In genomic region chr6:33247977-33248642, GRCh38 we compare ENCODE assay signal across 8 cellular contexts. TPM values are rescaled to one million over a fixed set of nuclear protein-coding genes. Genes with fewer than 3 reads are reported as not detected.
A peak's percentile ranks its signal among the peaks of the same experiment; 100 is the strongest.
DNase-seq lines count a peak whose midpoint lies in the region; ATAC-seq, FAIRE-seq and TF ChIP-seq lines count a peak whose summit lies in the region.

No MANE protein-coding gene starts in this region.

- ATAC-seq in A549 (peak; percentile 65 to 82), GM18907 (IDR thresholded peaks at IDR 0.05; ENCODE audit: unreplicated experiment) (peak; percentile 42)

- H3K9me3 ChIP-seq in A549, result no peaks in the 10 kb centered on the region
- no peaks in the 10 kb centered on the region for H3K9me3 ChIP-seq in HUES48 (ENCODE audit: control insufficient read depth, insufficient read depth, low read length)

- peaks cover 6% of the 10 kb centered on the region for H3K36me3 ChIP-seq in HUES48 (ENCODE audit: control insufficient read depth, insufficient read depth, low read length)

- H3K4me1 ChIP-seq in A549, result peaks cover 11% of the 10 kb centered on the region
- H3K4me1 ChIP-seq in HUES48 (ENCODE audit: control insufficient read depth, insufficient read depth, low read length), result peaks cover 5% of the 10 kb centered on the region

- 17% methylated on average over 20 of the region's 28 CpGs for WGBS in A549 (ENCODE audit: missing lambda C conversion rate)

- H3K27ac ChIP-seq in A549, result peak overlapping the region; percentile 64 to 91
- H3K27ac ChIP-seq in HUES48 (ENCODE audit: low read depth, low read length), result peak overlapping the region; percentile 36

- DNase-seq in A549 (ENCODE audit: low read depth in 1 of 2, low spot score in 1 of 2) (peak; percentile 44 to 79), NOMO-1 (lab: John Stamatoyannopoulos, UW; ENCODE audit: unreplicated experiment in 2 of 2) (peak; percentile 41 to 76), lung microvascular endothelial cell (ENCODE audit: low read depth in 2 of 2) (peak; percentile 86 to 88)
- peak; percentile 84 to 85 for DNase-seq in activated CD8-positive, alpha-beta memory T cell treated with anti-CD3 and anti-CD28 coated beads for 4 hours (ENCODE audit: low read depth in 2 of 2)
- DNase-seq in effector CD8-positive, alpha-beta T cell (lab: John Stamatoyannopoulos, UW), result peak; percentile 85
- DNase-seq in stimulated activated CD4-positive, alpha-beta T cell treated with anti-CD3 and anti-CD28 coated beads, TNF-alpha, amount 100 ng/mL, for 24 hours (ENCODE audit: low read depth in 3 of 3), result peak; percentile 83 to 93 (median 85)

- FAIRE-seq in A549 (lab: Jason Lieb, UNC), result no peak

- TF ChIP-seq POLR2A in A549 (IDR thresholded peaks at IDR 0.05; ENCODE audit: low read length), result no peak

- H3K9ac ChIP-seq in HUES48 (ENCODE audit: low read depth, low read length), result no peak overlapping the region

- peak overlapping the region; percentile 90 for H3K4me2 ChIP-seq in A549

- CTCF ChIA-PET in A549 (lab: Yijun Ruan, JAX), result interaction anchor here (0.6 to 3.7 kb wide), 54 partner anchors 9 to 362 kb away, joined by 3 to 39 read pairs (median 5); partner anchors contain the start of genes B3GALT4, HLA-DMA, HLA-DOA and HLA-DPA1

- POLR2A ChIA-PET in A549 (lab: Yijun Ruan, JAX), result interaction anchor here (0.6 to 2.7 kb wide), 4 partner anchors 23 to 276 kb away, joined by 3 to 17 read pairs (median 14); partner anchors contain the start of genes RING1, RPS18, VPS52 and WDR46

- TF ChIP-seq EP300 in A549 (IDR thresholded peaks at IDR 0.05), result no peak

- TF ChIP-seq RAD21 in A549 (conservative IDR thresholded peaks at IDR 0.05 in 1 of 2, IDR thresholded peaks at IDR 0.05 in 1 of 2), result peak; percentile 89 to 90

- H3K4me3 ChIP-seq in A549 (peak overlapping the region; percentile 68), HUES48 (ENCODE audit: low read depth, low read length) (peak overlapping the region; percentile 69)

- peak; percentile 81 for TF ChIP-seq CTCF in A549 (IDR thresholded peaks at IDR 0.05)

- peaks cover 33% of the 10 kb centered on the region for H3K27me3 ChIP-seq in HUES48 (ENCODE audit: control insufficient read depth, insufficient read depth, low read length)

TF ChIP-seq in A549, 52 proteins besides CTCF, POLR2A, EP300 and RAD21:
- TF ChIP-seq NFE2L2 (conservative IDR thresholded peaks at IDR 0.05; ENCODE audit: low read length), result no peak
- TF ChIP-seq EHMT2 (IDR thresholded peaks at IDR 0.05; ENCODE audit: low read depth), result no peak
- TF ChIP-seq RNF2 (IDR thresholded peaks at IDR 0.05; ENCODE audit: borderline replicate concordance, low read depth), result no peak
- TF ChIP-seq KDM5A (IDR thresholded peaks at IDR 0.05), result peak; percentile 48; the same call in 1 of the 2 replicates
- TF ChIP-seq MYC (IDR thresholded peaks at IDR 0.05; ENCODE audit: borderline replicate concordance, low read length), result no peak
- TF ChIP-seq EHF (CRISPR knock-in tag; IDR thresholded peaks at IDR 0.05), result no peak
- TF ChIP-seq SMC3 (IDR thresholded peaks at IDR 0.05), result peak; percentile 69
- TF ChIP-seq JUN (IDR thresholded peaks at IDR 0.05), result no peak
- TF ChIP-seq REST (IDR thresholded peaks at IDR 0.05), result no peak

RNA-seq across cellular contexts. Expression of gene VPS52, which starts 23.6 kb away (rescaled TPM):
- polyA plus RNA-seq in A549 (2011; rRNA removed), result 38.9 and 44.3 TPM in 2 replicates
- polyA plus RNA-seq in A549 (2012; cell fraction: cytosol; rRNA removed), result 24.7 and 30.2 TPM in 2 replicates
- polyA plus RNA-seq in A549 (2012; cell fraction: nucleus; rRNA removed), result 88.0 and 102 TPM in 2 replicates
- 22.8 to 28.0 TPM (median 22.8 TPM) in 3 replicates for polyA plus RNA-seq in A549 (2017; fragmentation: RNase III; extraction: RNeasy Plus Mini Kit Qiagen cat#74134 plus additional on column Dnase treatment)
- 67.8 and 76.8 TPM in 2 replicates for polyA minus RNA-seq in A549 (2011; rRNA and poly(A)+ RNA removed)
- total RNA-seq in lung microvascular endothelial cell, result 20.9 and 26.6 TPM in 2 replicates

RNA-seq across cellular contexts. Expression of gene RPS18, which starts 23.8 kb away (rescaled TPM):
- 3,426 and 3,692 TPM in 2 replicates for polyA plus RNA-seq in A549 (2011; rRNA removed)
- 5,001 and 5,310 TPM in 2 replicates for polyA plus RNA-seq in A549 (2012; cell fraction: cytosol; rRNA removed)
- 1,388 and 1,717 TPM in 2 replicates for polyA plus RNA-seq in A549 (2012; cell fraction: nucleus; rRNA removed)
- polyA plus RNA-seq in A549 (2017; fragmentation: RNase III; extraction: RNeasy Plus Mini Kit Qiagen cat#74134 plus additional on column Dnase treatment), result 3,611 to 3,881 TPM (median 3,639 TPM) in 3 replicates
- polyA minus RNA-seq in A549 (2011; rRNA and poly(A)+ RNA removed), result 851 and 1,281 TPM in 2 replicates
- 4,351 and 4,512 TPM in 2 replicates for total RNA-seq in lung microvascular endothelial cell

RNA-seq across cellular contexts. Expression of gene B3GALT4, which starts 28.8 kb away (rescaled TPM):
- polyA plus RNA-seq in A549 (2011; rRNA removed) (0.54 and 0.74 TPM in 2 replicates), A549 (2017; fragmentation: RNase III; extraction: RNeasy Plus Mini Kit Qiagen cat#74134 plus additional on column Dnase treatment) (0.24 to 0.41 TPM (median 0.27 TPM) in 3 replicates)
- 0.20 and 0.45 TPM in 2 replicates for polyA plus RNA-seq in A549 (2012; cell fraction: cytosol; rRNA removed)
- polyA plus RNA-seq in A549 (2012; cell fraction: nucleus; rRNA removed), result 0.40 and 0.49 TPM in 2 replicates
- 2.0 and 2.7 TPM in 2 replicates for polyA minus RNA-seq in A549 (2011; rRNA and poly(A)+ RNA removed)
- 4.1 and 6.5 TPM in 2 replicates for total RNA-seq in lung microvascular endothelial cell

RNA-seq across cellular contexts. Expression of gene RING1, which starts 39.8 kb away (rescaled TPM):
- polyA plus RNA-seq in A549 (2011; rRNA removed) (12.7 and 14.6 TPM in 2 replicates), A549 (2017; fragmentation: RNase III; extraction: RNeasy Plus Mini Kit Qiagen cat#74134 plus additional on column Dnase treatment) (31.4 to 39.0 TPM (median 35.0 TPM) in 3 replicates)
- 25.2 and 28.3 TPM in 2 replicates for polyA plus RNA-seq in A549 (2012; cell fraction: cytosol; rRNA removed)
- polyA plus RNA-seq in A549 (2012; cell fraction: nucleus; rRNA removed), result 28.3 and 35.9 TPM in 2 replicates
- 12.6 and 14.2 TPM in 2 replicates for polyA minus RNA-seq in A549 (2011; rRNA and poly(A)+ RNA removed)
- 14.4 and 22.8 TPM in 2 replicates for total RNA-seq in lung microvascular endothelial cell

RNA-seq across cellular contexts. Expression of gene WDR46, which starts 40.9 kb away (rescaled TPM):
- polyA plus RNA-seq in A549 (2011; rRNA removed) (35.1 TPM in 2 replicates), A549 (2017; fragmentation: RNase III; extraction: RNeasy Plus Mini Kit Qiagen cat#74134 plus additional on column Dnase treatment) (88.4 to 91.2 TPM (median 89.6 TPM) in 3 replicates)
- 59.0 and 62.6 TPM in 2 replicates for polyA plus RNA-seq in A549 (2012; cell fraction: cytosol; rRNA removed)
- 95.1 and 106 TPM in 2 replicates for polyA plus RNA-seq in A549 (2012; cell fraction: nucleus; rRNA removed)
- polyA minus RNA-seq in A549 (2011; rRNA and poly(A)+ RNA removed), result 65.1 and 77.4 TPM in 2 replicates
- total RNA-seq in lung microvascular endothelial cell, result 55.4 and 58.5 TPM in 2 replicates

Comparison
In these comparisons a context has a peak if more than half of its experiments do, and no peak if none do; other contexts are left out.
1. Peak in every context shown above with its lines: DNase-seq, ATAC-seq, H3K4me3 ChIP-seq and H3K27ac ChIP-seq.